In the genomic region with DNA sequence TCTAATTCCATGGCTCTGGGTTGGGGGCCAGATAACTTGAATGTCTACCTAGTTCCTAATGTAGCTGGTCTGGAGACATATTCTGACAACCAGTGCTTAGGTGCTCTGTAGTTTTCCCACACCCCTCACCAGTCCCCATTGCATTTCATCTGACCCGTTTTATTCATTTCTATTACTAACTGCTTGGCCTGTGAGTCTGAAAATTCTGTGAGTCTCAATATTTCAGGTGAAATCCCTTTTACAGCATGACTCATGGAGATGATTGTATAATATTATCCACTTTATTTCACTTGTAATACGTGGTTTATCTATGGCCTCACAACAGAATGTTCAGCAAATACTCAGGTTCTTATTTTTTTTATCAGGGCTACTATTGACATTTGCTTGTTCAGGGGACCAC, we compare ENCODE assay signal across 19 cellular contexts.
DNase-seq lines count a peak whose midpoint lies in the region; TF ChIP-seq lines count a peak whose summit lies in the region.
"Had no signal": no experiment of that assay in that cellular context is flagged by ENCODE, and none has a peak within 500 bp of the region (broad histone marks: within the 10 kb centered on the region; RNA-seq: fewer than 3 reads in every experiment).

No MANE protein-coding gene starts in this region.

- H3K27me3 ChIP-seq in SJCRH30 = no peaks in the 10 kb centered on the region
- H3K27me3 ChIP-seq: upper lobe of right lung had no signal

- H3K27ac ChIP-seq in SJCRH30 = peak overlapping the region; percentile 74
- H3K27ac ChIP-seq in skin epidermis = peak overlapping the region in 14 of 21 experiments; percentile 11 to 83 (median 61)
- H3K27ac ChIP-seq: prostate gland, upper lobe of right lung had no signal

- TF ChIP-seq CTCF in fibroblast of pulmonary artery (IDR thresholded peaks at IDR 0.05; ENCODE audit: low read length, missing control alignments) = no peak

- DNase-seq in HPDE6-E6E7 (ENCODE audit: extremely low spot score) (peak; percentile 15), SJCRH30 (no peak), fibroblast of pulmonary artery (ENCODE audit: low read depth) (peak; percentile 18), posterior cingulate gyrus (no peak), LoVo (ENCODE audit: low spot score) (no peak), epidermal melanocyte (ENCODE audit: insufficient read length, low spot score) (no peak)
- DNase-seq: activated CD4-positive, alpha-beta memory T cell treated with anti-CD3 and anti-CD28 coated beads for 36 hours; activated T-cell treated with anti-CD3 and anti-CD28 coated beads, Interleukin-2, amount 50 U/mL, for 48 hours; CD8-positive, alpha-beta memory T cell; effector CD8-positive, alpha-beta T cell; hypothalamus; kidney glomerular epithelial cell; MM.1S; NK-92 treated with Interleukin-12 subunit alpha and Interleukin-12 subunit beta, amount 100 ng/mL, for 24 hours; T-helper 1 cell; upper lobe of right lung had no signal

- no peaks in the 10 kb centered on the region for H3K36me3 ChIP-seq in SJCRH30
- H3K36me3 ChIP-seq: prostate gland, upper lobe of right lung had no signal

- H3K4me3 ChIP-seq in SJCRH30 = no peak overlapping the region
- H3K4me3 ChIP-seq in fibroblast of pulmonary artery (replicated peaks; ENCODE audit: low read depth, low read length) = no peak overlapping the region
- H3K4me3 ChIP-seq in skin epidermis = no peak overlapping the region
- H3K4me3 ChIP-seq: GM23338, prostate gland, upper lobe of right lung had no signal

- intact Hi-C loops in posterior cingulate gyrus (cut with DNase I) = no loop called here

- H3K9me3 ChIP-seq in SJCRH30 (replicated peaks) = 0 out of 2 replicates have a peak, but pooled peaks cover 3% of the 10 kb centered on the region
- H3K9me3 ChIP-seq: prostate gland, upper lobe of right lung had no signal

- peaks cover 53% of the 10 kb centered on the region for H3K4me1 ChIP-seq in SJCRH30
- H3K4me1 ChIP-seq: prostate gland, upper lobe of right lung had no signal

Comparison
In these comparisons a context has a peak if more than half of its experiments do, and no peak if none do; other contexts are left out.
1. DNase-seq: peak in HPDE6-E6E7 (single experiment) and fibroblast of pulmonary artery (single experiment); none in SJCRH30 (0 of 2), posterior cingulate gyrus (0 of 10), LoVo (single experiment) and epidermal melanocyte (single experiment).